Comparison of ENCODE assay signal across 9 cellular contexts in the genomic region with DNA sequence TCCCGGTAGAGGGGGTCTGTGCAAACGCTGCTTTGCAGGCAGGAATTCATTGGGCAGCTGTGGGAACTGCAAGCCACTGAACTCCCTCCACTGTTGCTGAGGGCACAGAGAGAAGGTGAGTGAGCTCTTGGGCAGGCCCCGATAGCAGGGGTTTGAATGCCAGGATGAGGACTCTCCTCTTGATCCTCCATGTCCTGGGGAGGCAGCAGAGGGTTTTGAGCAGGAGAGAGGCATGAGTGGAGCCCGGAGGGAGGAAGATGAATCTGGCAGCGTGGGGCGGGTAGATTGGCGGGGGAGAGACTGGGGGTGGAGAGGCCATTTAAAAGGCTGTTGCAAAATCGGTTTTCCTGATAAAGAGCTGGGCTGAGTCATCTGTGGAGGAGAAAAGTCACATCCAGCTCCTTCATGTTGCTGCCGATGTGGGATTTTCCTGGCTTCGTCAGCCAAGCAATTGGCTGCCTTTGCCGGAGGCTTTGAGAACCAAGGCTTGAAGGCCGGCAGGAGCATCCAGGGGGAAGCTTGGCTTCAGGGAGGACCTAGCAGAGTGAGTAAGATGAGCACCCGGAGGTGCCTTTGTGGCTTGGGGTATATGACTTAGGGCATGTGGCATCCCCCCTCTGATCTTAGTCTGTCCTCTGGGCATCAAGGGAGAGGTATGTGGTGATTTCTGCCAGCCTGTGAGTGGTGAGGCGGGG. TPM values are rescaled to one million over a fixed set of nuclear protein-coding genes. Genes with fewer than 3 reads are reported as not detected.
A peak's percentile ranks its signal among the peaks of the same experiment; 100 is the strongest.
DNase-seq lines count a peak whose midpoint lies in the region; ATAC-seq, FAIRE-seq and TF ChIP-seq lines count a peak whose summit lies in the region.
"Had no signal": no experiment of that assay in that cellular context is flagged by ENCODE, and none has a peak within 500 bp of the region (broad histone marks: within the 10 kb centered on the region; RNA-seq: fewer than 3 reads in every experiment).

A gene with protein sequence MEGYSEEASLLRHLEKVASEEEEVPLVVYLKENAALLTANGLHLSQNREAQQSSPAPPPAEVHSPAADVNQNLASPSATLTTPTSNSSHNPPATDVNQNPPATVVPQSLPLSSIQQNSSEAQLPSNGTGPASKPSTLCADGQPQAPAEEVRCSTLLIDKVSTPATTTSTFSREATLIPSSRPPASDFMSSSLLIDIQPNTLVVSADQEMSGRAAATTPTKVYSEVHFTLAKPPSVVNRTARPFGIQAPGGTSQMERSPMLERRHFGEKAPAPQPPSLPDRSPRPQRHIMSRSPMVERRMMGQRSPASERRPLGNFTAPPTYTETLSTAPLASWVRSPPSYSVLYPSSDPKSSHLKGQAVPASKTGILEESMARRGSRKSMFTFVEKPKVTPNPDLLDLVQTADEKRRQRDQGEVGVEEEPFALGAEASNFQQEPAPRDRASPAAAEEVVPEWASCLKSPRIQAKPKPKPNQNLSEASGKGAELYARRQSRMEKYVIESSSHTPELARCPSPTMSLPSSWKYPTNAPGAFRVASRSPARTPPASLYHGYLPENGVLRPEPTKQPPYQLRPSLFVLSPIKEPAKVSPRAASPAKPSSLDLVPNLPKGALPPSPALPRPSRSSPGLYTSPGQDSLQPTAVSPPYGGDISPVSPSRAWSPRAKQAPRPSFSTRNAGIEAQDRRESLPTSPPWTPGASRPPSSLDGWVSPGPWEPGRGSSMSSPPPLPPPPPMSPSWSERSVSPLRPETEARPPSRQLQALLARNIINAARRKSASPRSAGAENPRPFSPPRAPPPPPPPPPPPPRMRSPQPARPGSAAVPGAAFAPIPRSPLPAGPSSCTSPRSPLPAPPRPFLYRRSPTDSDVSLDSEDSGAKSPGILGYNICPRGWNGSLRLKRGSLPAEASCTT (plus strand): TSS at position 350 of the 695 bp plus-strand sequence. CDS start 7,616 bp downstream, outside the sequence.

- H3K4me1 Mint-ChIP-seq in T-helper 2 cell treated with Interferon-gamma antibody and Interleukin-4, amounts not matched to agents 5 μg/mL and 100 μg/mL, for 36 hours (ENCODE audit: low read depth): no peaks in the 10 kb centered on the region
- H3K4me1 Mint-ChIP-seq: activated naive CD8-positive, alpha-beta T cell treated with anti-CD3 and anti-CD28 coated beads, Interleukin-2, amount 10 ng/mL, durations not matched to agents 7 days and 5 days had no signal

- CTCF ChIA-PET in endothelial cell of umbilical vein (lab: Charles Lee): interaction anchor here (0.7 to 6.8 kb wide), 9 partner anchors 12 to 123 kb away, joined by 3 to 52 read pairs (median 6); no protein-coding TSS in a partner anchor
- CTCF ChIA-PET in HEK293T (lab: Yijun Ruan, JAX): interaction anchor here (0.6 to 1.0 kb wide), 3 partner anchors 14 to 598 kb away, joined by 3 to 4 read pairs (median 4); no protein-coding TSS in a partner anchor

- peak within 1 kb of the TSS; percentile 98 for H3K27ac ChIP-seq in endothelial cell of umbilical vein (ENCODE audit: insufficient read depth, low read depth, low read length)
- peak within 1 kb of the TSS; percentile 62 for H3K27ac ChIP-seq in muscle layer of duodenum (ENCODE audit: low read length)

- TF ChIP-seq POLR2A in endothelial cell of umbilical vein (IDR thresholded peaks at IDR 0.05; ENCODE audit: low read depth, low read length): peak; percentile 91

- dilution Hi-C loops in endothelial cell of umbilical vein (cut with MboI; ENCODE audit: extremely low pct_ligation_motif_present, low sequenced_read_pairs): no loop called here

- FAIRE-seq in endothelial cell of umbilical vein (lab: Jason Lieb, UNC): no peak

- H3K79me2 ChIP-seq in endothelial cell of umbilical vein (ENCODE audit: control insufficient read depth, insufficient read depth, low read length): peaks cover 35% of the 10 kb centered on the region

- H3K9me3 ChIP-seq in endothelial cell of umbilical vein (replicated peaks; ENCODE audit: control insufficient read depth, insufficient read depth, low read length) (no peaks in the 10 kb centered on the region), muscle layer of duodenum (ENCODE audit: control insufficient read depth in 1 of 2, low read length in 2 of 2) (no peaks in the 10 kb centered on the region), HAP-1 (no peaks in the 10 kb centered on the region)

- peaks cover 82% of the 10 kb centered on the region for H3K4me1 ChIP-seq in endothelial cell of umbilical vein (ENCODE audit: control insufficient read depth, extremely low read depth, insufficient read depth, low read length)
- H3K4me1 ChIP-seq in muscle layer of duodenum (ENCODE audit: control insufficient read depth in 1 of 2, insufficient read depth in 2 of 2, low read length in 2 of 2): peaks cover 51 to 85% of the 10 kb centered on the region in 2 donors
- peaks cover 19% of the 10 kb centered on the region for H3K4me1 ChIP-seq in HAP-1

- no peak for ATAC-seq in HG02970 (IDR thresholded peaks at IDR 0.05; ENCODE audit: low FRiP score, unreplicated experiment)

- H3K9me3 Mint-ChIP-seq in T-helper 2 cell treated with Interferon-gamma antibody and Interleukin-4, amounts not matched to agents 5 μg/mL and 100 μg/mL, for 36 hours: no peaks in the 10 kb centered on the region
- H3K9me3 Mint-ChIP-seq: activated naive CD8-positive, alpha-beta T cell treated with anti-CD3 and anti-CD28 coated beads, Interleukin-2, amount 10 ng/mL, durations not matched to agents 7 days and 5 days had no signal

- no peak for TF ChIP-seq CTCF in endothelial cell of umbilical vein (IDR thresholded peaks at IDR 0.05; ENCODE audit: extremely low read depth in 1 of 2, insufficient read depth in 1 of 2, low read depth in 1 of 2, low read length in 2 of 2)

- intact Hi-C loops in endothelial cell of umbilical vein (cut with micrococcal nuclease): loop anchor here (1.0 to 2.0 kb wide), 5 partner anchors 21 to 190 kb away; no protein-coding TSS in a partner anchor

- POLR2A ChIA-PET in endothelial cell of umbilical vein (lab: Charles Lee): interaction anchor here (0.8 to 1.4 kb wide), 3 partner anchors 20 to 51 kb away, joined by 4 to 11 read pairs (median 5); no protein-coding TSS in a partner anchor
- POLR2A ChIA-PET in HEK293T (lab: Yijun Ruan, JAX): interaction anchor here (2.1 kb wide), 1 partner anchor 61 kb away, joined by 5 read pairs; a partner anchor contains a TSS

- H3K27me3 ChIP-seq in endothelial cell of umbilical vein (ENCODE audit: control insufficient read depth in 2 of 2, insufficient read depth in 2 of 2, low read length in 2 of 2) (no peaks in the 10 kb centered on the region), muscle layer of duodenum (ENCODE audit: low read depth, low read length) (no peaks in the 10 kb centered on the region), HAP-1 (ENCODE audit: low read depth) (no peaks in the 10 kb centered on the region)

- BruUV-seq in endothelial cell of umbilical vein (replicated peaks; lab: Mats Ljungman, UMichigan): TSS peak; percentile 95

- H3K36me3 Mint-ChIP-seq in T-helper 2 cell treated with Interferon-gamma antibody and Interleukin-4, amounts not matched to agents 5 μg/mL and 100 μg/mL, for 36 hours (ENCODE audit: low read depth): no peaks in the 10 kb centered on the region
- H3K36me3 Mint-ChIP-seq: activated naive CD8-positive, alpha-beta T cell treated with anti-CD3 and anti-CD28 coated beads, Interleukin-2, amount 10 ng/mL, durations not matched to agents 7 days and 5 days had no signal

- H3K4me3 Mint-ChIP-seq in T-helper 2 cell treated with Interferon-gamma antibody and Interleukin-4, amounts not matched to agents 5 μg/mL and 100 μg/mL, for 36 hours: no peak within 1 kb of the TSS
- H3K4me3 Mint-ChIP-seq: activated naive CD8-positive, alpha-beta T cell treated with anti-CD3 and anti-CD28 coated beads, Interleukin-2, amount 10 ng/mL, durations not matched to agents 7 days and 5 days had no signal

- no peaks in the 10 kb centered on the region for H4K20me1 ChIP-seq in endothelial cell of umbilical vein (replicated peaks; ENCODE audit: control insufficient read depth, extremely low read depth, insufficient read depth, low read length)

- H3K4me2 ChIP-seq in endothelial cell of umbilical vein (ENCODE audit: insufficient read depth, low read length): peak within 1 kb of the TSS; percentile 78

- H3K4me3 ChIP-seq in endothelial cell of umbilical vein (replicated peaks in 1 of 3; ENCODE audit: insufficient read depth in 1 of 3, low read depth in 1 of 3, low read length in 3 of 3) (peak within 1 kb of the TSS; percentile 11 to 73 (median 60)), muscle layer of duodenum (ENCODE audit: low read depth in 1 of 2, low read length in 2 of 2) (peak within 1 kb of the TSS; percentile 1 to 42), HAP-1 (no peak within 1 kb of the TSS)

- in situ Hi-C loops in HAP-1 (cut with MboI; ENCODE audit: low sequenced_read_pairs): no loop called here

- no peak within 1 kb of the TSS for H2AFZ ChIP-seq in endothelial cell of umbilical vein (ENCODE audit: low read depth, low read length)

- no peak within 1 kb of the TSS for H3K27ac Mint-ChIP-seq in T-helper 2 cell treated with Interferon-gamma antibody and Interleukin-4, amounts not matched to agents 5 μg/mL and 100 μg/mL, for 36 hours
- H3K27ac Mint-ChIP-seq: activated naive CD8-positive, alpha-beta T cell treated with anti-CD3 and anti-CD28 coated beads, Interleukin-2, amount 10 ng/mL, durations not matched to agents 7 days and 5 days had no signal

- H3K27me3 Mint-ChIP-seq in T-helper 2 cell treated with Interferon-gamma antibody and Interleukin-4, amounts not matched to agents 5 μg/mL and 100 μg/mL, for 36 hours (ENCODE audit: low read depth): peaks cover 14% of the 10 kb centered on the region

- peaks cover 0 to 4% of the 10 kb centered on the region in 2 experiments for H3K36me3 ChIP-seq in endothelial cell of umbilical vein (ENCODE audit: control insufficient read depth in 2 of 2, extremely low read depth in 1 of 2, insufficient read depth in 2 of 2, low read length in 2 of 2)
- H3K36me3 ChIP-seq in muscle layer of duodenum (ENCODE audit: control insufficient read depth in 1 of 2, insufficient read depth in 2 of 2, low read length in 2 of 2): no peaks in the 10 kb centered on the region
- no peaks in the 10 kb centered on the region for H3K36me3 ChIP-seq in HAP-1 (replicated peaks)

- DNase-seq in AG20443 (ENCODE audit: low spot score) (peak; percentile 84), NOMO-1 treated with dmso at 0.1 percent for 144 hours (lab: John Stamatoyannopoulos, UW; ENCODE audit: unreplicated experiment) (peak; percentile 25), endothelial cell of umbilical vein (ENCODE audit: low read depth, low spot score) (peak; percentile 88), HEK293T (ENCODE audit: extremely low spot score) (no peak), HAP-1 (ENCODE audit: low spot score in 2 of 2) (no peak)
- DNase-seq in T-helper 2 cell treated with Interferon-gamma antibody and Interleukin-4, amounts not matched to agents 5 μg/mL and 100 μg/mL, for 36 hours (ENCODE audit: low spot score): no peak
- DNase-seq: activated naive CD8-positive, alpha-beta T cell treated with anti-CD3 and anti-CD28 coated beads, Interleukin-2, amount 10 ng/mL, durations not matched to agents 7 days and 5 days had no signal

- H3K9ac ChIP-seq in endothelial cell of umbilical vein (replicated peaks; ENCODE audit: extremely low read depth, insufficient read depth, low read length): peak within 1 kb of the TSS; percentile 98

- H3K9me1 ChIP-seq in endothelial cell of umbilical vein (replicated peaks; ENCODE audit: control insufficient read depth, extremely low read depth, insufficient read depth, low read length): no peaks in the 10 kb centered on the region

RNA-seq across cellular contexts. Expression of the gene that starts here (rescaled TPM):
- total RNA-seq in endothelial cell of umbilical vein: 93.9 and 121 TPM in 2 replicates
- polyA plus RNA-seq in endothelial cell of umbilical vein: 56.9 and 68.4 TPM in 2 replicates
- 58.1 and 70.3 TPM in 2 replicates for polyA plus RNA-seq in endothelial cell of umbilical vein (2011; cell fraction: cytosol; rRNA removed)
- polyA plus RNA-seq in endothelial cell of umbilical vein (2011; cell fraction: nucleus; rRNA removed): 80.9 and 110 TPM in 2 replicates
- 58.3 and 66.7 TPM in 2 replicates for polyA plus RNA-seq in endothelial cell of umbilical vein (2012)
- polyA minus RNA-seq in endothelial cell of umbilical vein: 84.2 and 147 TPM in 2 replicates
- 8.7 TPM for polyA minus RNA-seq in endothelial cell of umbilical vein (2011; cell fraction: cytosol; rRNA and poly(A)+ RNA removed)
- polyA minus RNA-seq in endothelial cell of umbilical vein (2011; cell fraction: nucleus; rRNA and poly(A)+ RNA removed): 66.6 and 71.2 TPM in 2 replicates

Comparison
In these comparisons a context has a peak if more than half of its experiments do, and no peak if none do; other contexts are left out.
1. DNase-seq: peak in AG20443 (single experiment), NOMO-1 treated with dmso at 0.1 percent for 144 hours (single experiment) and endothelial cell of umbilical vein (single experiment); none in T-helper 2 cell treated with Interferon-gamma antibody and Interleukin-4, amounts not matched to agents 5 μg/mL and 100 μg/mL, for 36 hours (single experiment), HEK293T (single experiment) and HAP-1 (0 of 2).